In genomic region chr5:129061849-129062248, GRCh38 we compare ENCODE assay signal across 38 cellular contexts.
"Had no signal": no experiment of that assay in that cellular context is flagged by ENCODE, and none has a peak within 500 bp of the region (broad histone marks: within the 10 kb centered on the region; RNA-seq: fewer than 3 reads in every experiment).

No MANE protein-coding gene starts in this region.

- H3K4me3 ChIP-seq: ascending aorta, cardiac muscle cell had no signal

- H3K27ac ChIP-seq: ascending aorta, cardiac muscle cell, VCaP had no signal

- H3K27me3 ChIP-seq: ascending aorta, cardiac muscle cell had no signal

- H3K4me1 Mint-ChIP-seq: activated B cell treated with CpG ODN at 0.5 μM for 24 hours; activated CD4-positive, alpha-beta T cell treated with anti-CD3 and anti-CD28 coated beads, Interleukin-2, amount 10 ng/mL, durations not matched to agents 24 days and 14 days; activated naive CD4-positive, alpha-beta T cell treated with anti-CD3 and anti-CD28 coated beads, Interleukin-2, amount 10 ng/mL, durations not matched to agents 7 days and 5 days; activated naive CD4-positive, alpha-beta T cell treated with anti-CD3 and anti-CD28 coated beads, Interleukin-2, amount 50 U/mL, for 24 hours; activated naive CD8-positive, alpha-beta T cell treated with anti-CD3 and anti-CD28 coated beads, Interleukin-2, amount 10 ng/mL, durations not matched to agents 7 days and 5 days; activated naive CD8-positive, alpha-beta T cell treated with anti-CD3 and anti-CD28 coated beads, Interleukin-2, amount 50 U/mL, for 24 hours; activated T-helper 17 cell treated with anti-CD3 and anti-CD28 coated beads, Interleukin-2, amount 50 U/mL, for 72 hours; central memory CD8-positive, alpha-beta T cell had no signal

- H3K9me3 Mint-ChIP-seq: activated CD4-positive, alpha-beta memory T cell treated with anti-CD3 and anti-CD28 coated beads for 36 hours; activated CD4-positive, alpha-beta T cell treated with anti-CD3 and anti-CD28 coated beads, Interleukin-2, amount 10 ng/mL, durations not matched to agents 24 days and 14 days; activated CD8-positive, alpha-beta T cell treated with anti-CD3 and anti-CD28 coated beads for 36 hours; activated naive CD4-positive, alpha-beta T cell treated with anti-CD3 and anti-CD28 coated beads, Interleukin-2, amount 10 ng/mL, durations not matched to agents 7 days and 5 days; activated naive CD8-positive, alpha-beta T cell treated with anti-CD3 and anti-CD28 coated beads, Interleukin-2, amount 10 ng/mL, durations not matched to agents 7 days and 5 days; activated T-cell treated with anti-CD3 and anti-CD28 coated beads, Interleukin-2, amount 50 U/mL, for 4 hours; activated T-helper 1 cell treated with anti-CD3 and anti-CD28 coated beads, Interleukin-12 subunit alpha, Interleukin-12 subunit beta, Interleukin-2, Interleukin-4 antibody, amounts not matched to agents 30 ng/mL and 10 ng/mL and 1 ng/mL, durations not matched to agents 14 hours and 24 hours and 36 hours; activated T-helper 17 cell treated with anti-CD3 and anti-CD28 coated beads, Interleukin-2, amount 50 U/mL, for 72 hours; central memory CD8-positive, alpha-beta T cell; T-helper 1 cell treated with Interleukin-12 subunit alpha and Interleukin-12 subunit beta and Interleukin-4 antibody, amounts not matched to agents 30 μg/mL and 1 μg/mL, for 36 hours; T-helper 2 cell treated with Interferon-gamma antibody and Interleukin-4, amounts not matched to agents 5 μg/mL and 100 μg/mL, for 36 hours had no signal

- DNase-seq: activated B cell treated with CpG ODN at 0.5 μM for 24 hours; activated CD4-positive, alpha-beta memory T cell treated with anti-CD3 and anti-CD28 coated beads for 36 hours; activated CD4-positive, alpha-beta T cell treated with anti-CD3 and anti-CD28 coated beads for 4 hours; activated CD4-positive, alpha-beta T cell treated with anti-CD3 and anti-CD28 coated beads, Interleukin-2, amount 10 ng/mL, durations not matched to agents 24 days and 14 days; activated CD4-positive, alpha-beta T cell treated with anti-CD3 and anti-CD28 coated beads, Interleukin-2, amount 50 U/mL, for 1 hour; activated CD4-positive, alpha-beta T cell treated with anti-CD3 and anti-CD28 coated beads, Interleukin-2, amount 50 U/mL, for 4 hours; activated CD4-positive, CD25-positive, alpha-beta regulatory T cell treated with anti-CD3 and anti-CD28 coated beads, Interleukin-2, amount 50 U/mL, for 72 hours; activated CD8-positive, alpha-beta memory T cell treated with anti-CD3 and anti-CD28 coated beads, Interleukin-2, amount 50 U/mL, for 4 hours; activated CD8-positive, alpha-beta T cell treated with anti-CD3 and anti-CD28 coated beads for 36 hours; activated effector memory CD4-positive, alpha-beta T cell treated with anti-CD3 and anti-CD28 coated beads, Interleukin-2, amount 50 U/mL, for 16 hours; activated gamma-delta T cell treated with Interleukin-2 at 50 U/mL for 16 hours; activated naive CD4-positive, alpha-beta T cell treated with anti-CD3 and anti-CD28 coated beads, Interleukin-2, amount 10 ng/mL, durations not matched to agents 7 days and 5 days; activated naive CD4-positive, alpha-beta T cell treated with Interleukin-2 at 50 U/mL for 16 hours; activated naive CD8-positive, alpha-beta T cell treated with anti-CD3 and anti-CD28 coated beads, Interleukin-2, amount 10 ng/mL, durations not matched to agents 7 days and 5 days; activated naive CD8-positive, alpha-beta T cell treated with anti-CD3 and anti-CD28 coated beads, Interleukin-2, amount 50 U/mL, for 24 hours; activated T-cell treated with anti-CD3 and anti-CD28 coated beads for 4 hours; activated T-cell treated with anti-CD3 and anti-CD28 coated beads, Interleukin-2, amount 50 U/mL, for 1 hour; activated T-cell treated with anti-CD3 and anti-CD28 coated beads, Interleukin-2, amount 50 U/mL, for 4 hours; activated T-cell treated with anti-CD3 and anti-CD28 coated beads, Interleukin-2, amount 50 U/mL, for 72 hours; amygdala; anterior cingulate cortex; caudate nucleus; cerebellar nuclear complex; T-helper 2 cell; T-helper 9 cell had no signal

- ATAC-seq: activated CD8-positive, alpha-beta T cell treated with anti-CD3 and anti-CD28 coated beads for 36 hours; activated naive CD8-positive, alpha-beta T cell treated with anti-CD3 and anti-CD28 coated beads, Interleukin-2, amount 50 U/mL, for 24 hours; activated T-cell treated with anti-CD3 and anti-CD28 coated beads, Interleukin-2, amount 50 U/mL, for 4 hours; activated T-cell treated with anti-CD3 and anti-CD28 coated beads, Interleukin-2, amount 50 U/mL, for 72 hours; activated T-helper 17 cell treated with anti-CD3 and anti-CD28 coated beads, Interleukin-2, amount 50 U/mL, for 72 hours had no signal

- H3K36me3 ChIP-seq: ascending aorta, cardiac muscle cell had no signal

- H3K36me3 Mint-ChIP-seq: activated CD4-positive, alpha-beta memory T cell treated with anti-CD3 and anti-CD28 coated beads for 36 hours; activated naive CD4-positive, alpha-beta T cell treated with anti-CD3 and anti-CD28 coated beads, Interleukin-2, amount 10 ng/mL, durations not matched to agents 7 days and 5 days; activated naive CD4-positive, alpha-beta T cell treated with anti-CD3 and anti-CD28 coated beads, Interleukin-2, amount 50 U/mL, for 24 hours; activated naive CD8-positive, alpha-beta T cell; activated naive CD8-positive, alpha-beta T cell treated with anti-CD3 and anti-CD28 coated beads, Interleukin-2, amount 10 ng/mL, durations not matched to agents 7 days and 5 days; brain had no signal

- H3K4me3 Mint-ChIP-seq: activated B cell treated with CpG ODN at 0.5 μM for 24 hours; activated CD4-positive, alpha-beta memory T cell treated with anti-CD3 and anti-CD28 coated beads for 36 hours; activated CD4-positive, alpha-beta T cell treated with anti-CD3 and anti-CD28 coated beads, Interleukin-2, amount 10 ng/mL, durations not matched to agents 24 days and 14 days; activated CD8-positive, alpha-beta T cell treated with anti-CD3 and anti-CD28 coated beads for 36 hours; activated naive CD4-positive, alpha-beta T cell treated with anti-CD3 and anti-CD28 coated beads, Interleukin-2, amount 10 ng/mL, durations not matched to agents 7 days and 5 days; activated naive CD4-positive, alpha-beta T cell treated with anti-CD3 and anti-CD28 coated beads, Interleukin-2, amount 50 U/mL, for 24 hours; activated naive CD8-positive, alpha-beta T cell; activated naive CD8-positive, alpha-beta T cell treated with anti-CD3 and anti-CD28 coated beads, Interleukin-2, amount 10 ng/mL, durations not matched to agents 7 days and 5 days; activated naive CD8-positive, alpha-beta T cell treated with anti-CD3 and anti-CD28 coated beads, Interleukin-2, amount 50 U/mL, for 24 hours; activated T-cell treated with anti-CD3 and anti-CD28 coated beads, Interleukin-2, amount 50 U/mL, for 4 hours; activated T-cell treated with anti-CD3 and anti-CD28 coated beads, Interleukin-2, amount 50 U/mL, for 72 hours; activated T-helper 1 cell treated with anti-CD3 and anti-CD28 coated beads, Interleukin-12 subunit alpha, Interleukin-12 subunit beta, Interleukin-2, Interleukin-4 antibody, amounts not matched to agents 30 ng/mL and 10 ng/mL and 1 ng/mL, durations not matched to agents 14 hours and 24 hours and 36 hours; activated T-helper 17 cell treated with anti-CD3 and anti-CD28 coated beads, Interleukin-2, amount 50 U/mL, for 72 hours; brain; central memory CD8-positive, alpha-beta T cell; T-helper 1 cell treated with Interleukin-12 subunit alpha and Interleukin-12 subunit beta and Interleukin-4 antibody, amounts not matched to agents 30 μg/mL and 1 μg/mL, for 36 hours; T-helper 2 cell treated with Interferon-gamma antibody and Interleukin-4, amounts not matched to agents 5 μg/mL and 100 μg/mL, for 36 hours had no signal

- H3K4me1 ChIP-seq: ascending aorta had no signal

- H3K27ac Mint-ChIP-seq: activated B cell treated with CpG ODN at 0.5 μM for 24 hours; activated CD4-positive, alpha-beta memory T cell treated with anti-CD3 and anti-CD28 coated beads for 36 hours; activated CD4-positive, alpha-beta T cell treated with anti-CD3 and anti-CD28 coated beads, Interleukin-2, amount 10 ng/mL, durations not matched to agents 24 days and 14 days; activated CD8-positive, alpha-beta T cell treated with anti-CD3 and anti-CD28 coated beads for 36 hours; activated naive CD4-positive, alpha-beta T cell treated with anti-CD3 and anti-CD28 coated beads, Interleukin-2, amount 10 ng/mL, durations not matched to agents 7 days and 5 days; activated naive CD4-positive, alpha-beta T cell treated with anti-CD3 and anti-CD28 coated beads, Interleukin-2, amount 50 U/mL, for 24 hours; activated naive CD8-positive, alpha-beta T cell; activated naive CD8-positive, alpha-beta T cell treated with anti-CD3 and anti-CD28 coated beads, Interleukin-2, amount 10 ng/mL, durations not matched to agents 7 days and 5 days; activated naive CD8-positive, alpha-beta T cell treated with anti-CD3 and anti-CD28 coated beads, Interleukin-2, amount 50 U/mL, for 24 hours; activated T-cell treated with anti-CD3 and anti-CD28 coated beads, Interleukin-2, amount 50 U/mL, for 72 hours; activated T-helper 1 cell treated with anti-CD3 and anti-CD28 coated beads, Interleukin-12 subunit alpha, Interleukin-12 subunit beta, Interleukin-2, Interleukin-4 antibody, amounts not matched to agents 30 ng/mL and 10 ng/mL and 1 ng/mL, durations not matched to agents 14 hours and 24 hours and 36 hours; activated T-helper 17 cell treated with anti-CD3 and anti-CD28 coated beads, Interleukin-2, amount 50 U/mL, for 72 hours; brain; T-helper 1 cell treated with Interleukin-12 subunit alpha and Interleukin-12 subunit beta and Interleukin-4 antibody, amounts not matched to agents 30 μg/mL and 1 μg/mL, for 36 hours; T-helper 2 cell treated with Interferon-gamma antibody and Interleukin-4, amounts not matched to agents 5 μg/mL and 100 μg/mL, for 36 hours had no signal

- FAIRE-seq: bronchial epithelial cell, TTC549 had no signal

- H3K27me3 Mint-ChIP-seq: activated CD4-positive, alpha-beta memory T cell treated with anti-CD3 and anti-CD28 coated beads for 36 hours; activated naive CD4-positive, alpha-beta T cell treated with anti-CD3 and anti-CD28 coated beads, Interleukin-2, amount 10 ng/mL, durations not matched to agents 7 days and 5 days had no signal
